ENCODE assay signal across 28 cellular contexts in genomic region chr18:14767474-14767873, GRCh38. TPM values are rescaled to one million over a fixed set of nuclear protein-coding genes. Genes with fewer than 3 reads are reported as not detected.
DNase-seq lines count a peak whose midpoint lies in the region; ATAC-seq, FAIRE-seq and TF ChIP-seq lines count a peak whose summit lies in the region.
"Had no signal": no experiment of that assay in that cellular context is flagged by ENCODE, and none has a peak within 500 bp of the region (broad histone marks: within the 10 kb centered on the region; RNA-seq: fewer than 3 reads in every experiment).

No MANE protein-coding gene starts in this region.

- ATAC-seq in natural killer cell, result no peak
- ATAC-seq: HCT116; pancreas; right cardiac atrium; stimulated activated naive B cell treated with anti-CD40 and anti-IgM and Interleukin-4, amounts not matched to agents 10 μg/mL and 1 μg/mL and 100 μg/mL, for 72 hours had no signal

- peak; percentile 18 for DNase-seq in Caki2 (ENCODE audit: low read depth)
- no peak for DNase-seq in HTR-8/SVneo (ENCODE audit: insufficient read length, low spot score)
- no peak for DNase-seq in activated naive CD8-positive, alpha-beta T cell treated with anti-CD3 and anti-CD28 coated beads for 36 hours
- peak; percentile 16 for DNase-seq in myocyte (ENCODE audit: low read depth)
- no peak for DNase-seq in retina
- no peak for DNase-seq in H4 (ENCODE audit: low spot score)
- no peak for DNase-seq in natural killer cell
- DNase-seq: activated CD4-positive, alpha-beta T cell treated with anti-CD3 and anti-CD28 coated beads, Interleukin-2, amount 10 ng/mL, durations not matched to agents 24 days and 14 days; activated effector memory CD4-positive, alpha-beta T cell treated with Interleukin-2 at 50 U/mL for 16 hours; effector CD8-positive, alpha-beta T cell; erythroblast; hippocampal formation; left ventricle myocardium inferior; NCI-H524 treated with DMSO at 0.1 percent for 48 hours; nephron progenitor cell; pancreas; right cardiac atrium; RPMI8226; spleen; stimulated activated CD4-positive, alpha-beta T cell treated with anti-CD3 and anti-CD28 coated beads, Interleukin-4, amount 100 ng/mL, for 1 hour; stimulated activated naive B cell treated with anti-CD40 and anti-IgM and Interleukin-4, amounts not matched to agents 10 μg/mL and 1 μg/mL and 100 μg/mL, for 72 hours; T-helper 2 cell; thyroid gland had no signal

- H3K4me3 Mint-ChIP-seq in activated naive CD8-positive, alpha-beta T cell treated with anti-CD3 and anti-CD28 coated beads for 36 hours, result no peak overlapping the region
- H3K4me3 Mint-ChIP-seq in natural killer cell, result no peak overlapping the region
- H3K4me3 Mint-ChIP-seq: activated CD4-positive, alpha-beta T cell treated with anti-CD3 and anti-CD28 coated beads, Interleukin-2, amount 10 ng/mL, durations not matched to agents 24 days and 14 days; brain; nephron progenitor cell; stimulated activated naive B cell treated with anti-CD40 and anti-IgM and Interleukin-4, amounts not matched to agents 10 μg/mL and 1 μg/mL and 100 μg/mL, for 72 hours had no signal

- peaks cover 9% of the 10 kb centered on the region for H3K4me1 Mint-ChIP-seq in activated naive CD8-positive, alpha-beta T cell treated with anti-CD3 and anti-CD28 coated beads for 36 hours
- H3K4me1 Mint-ChIP-seq in natural killer cell, result no peaks in the 10 kb centered on the region
- H3K4me1 Mint-ChIP-seq: activated CD4-positive, alpha-beta T cell treated with anti-CD3 and anti-CD28 coated beads, Interleukin-2, amount 10 ng/mL, durations not matched to agents 24 days and 14 days; brain; nephron progenitor cell; stimulated activated naive B cell treated with anti-CD40 and anti-IgM and Interleukin-4, amounts not matched to agents 10 μg/mL and 1 μg/mL and 100 μg/mL, for 72 hours had no signal

- peak; percentile 73 for FAIRE-seq in HTR-8/SVneo (lab: Jason Lieb, UNC)
- FAIRE-seq: D721Med, frontal cortex, GM12891, pancreas had no signal

- intact Hi-C loops in natural killer cell (cut with micrococcal nuclease), result no loop called here

- no peaks in the 10 kb centered on the region for H3K9me3 Mint-ChIP-seq in activated naive CD8-positive, alpha-beta T cell treated with anti-CD3 and anti-CD28 coated beads for 36 hours
- peaks cover 0 to 2% of the 10 kb centered on the region in 2 donors for H3K9me3 Mint-ChIP-seq in natural killer cell
- H3K9me3 Mint-ChIP-seq: activated CD4-positive, alpha-beta T cell treated with anti-CD3 and anti-CD28 coated beads, Interleukin-2, amount 10 ng/mL, durations not matched to agents 24 days and 14 days; stimulated activated naive B cell treated with anti-CD40 and anti-IgM and Interleukin-4, amounts not matched to agents 10 μg/mL and 1 μg/mL and 100 μg/mL, for 72 hours had no signal

- H3K36me3 Mint-ChIP-seq in activated naive CD8-positive, alpha-beta T cell treated with anti-CD3 and anti-CD28 coated beads for 36 hours, result no peaks in the 10 kb centered on the region
- no peaks in the 10 kb centered on the region for H3K36me3 Mint-ChIP-seq in natural killer cell
- H3K36me3 Mint-ChIP-seq: brain; stimulated activated naive B cell treated with anti-CD40 and anti-IgM and Interleukin-4, amounts not matched to agents 10 μg/mL and 1 μg/mL and 100 μg/mL, for 72 hours had no signal

- no peak for TF ChIP-seq CTCF in natural killer cell (IDR thresholded peaks at IDR 0.05)

- in situ Hi-C loops in Caki2 (cut with HindIII; ENCODE audit: low pct_unique_long_range_greater_than_20kb, low sequenced_read_pairs), result no loop called here

- no peaks in the 10 kb centered on the region for H3K27me3 Mint-ChIP-seq in activated naive CD8-positive, alpha-beta T cell treated with anti-CD3 and anti-CD28 coated beads for 36 hours
- no peaks in the 10 kb centered on the region for H3K27me3 Mint-ChIP-seq in natural killer cell (ENCODE audit: low read depth in 2 of 2)
- H3K27me3 Mint-ChIP-seq: activated CD4-positive, alpha-beta T cell treated with anti-CD3 and anti-CD28 coated beads, Interleukin-2, amount 10 ng/mL, durations not matched to agents 24 days and 14 days; brain; stimulated activated naive B cell treated with anti-CD40 and anti-IgM and Interleukin-4, amounts not matched to agents 10 μg/mL and 1 μg/mL and 100 μg/mL, for 72 hours had no signal

- peak overlapping the region; percentile 18 for H3K27ac Mint-ChIP-seq in activated naive CD8-positive, alpha-beta T cell treated with anti-CD3 and anti-CD28 coated beads for 36 hours
- no peak overlapping the region for H3K27ac Mint-ChIP-seq in natural killer cell
- H3K27ac Mint-ChIP-seq: activated CD4-positive, alpha-beta T cell treated with anti-CD3 and anti-CD28 coated beads, Interleukin-2, amount 10 ng/mL, durations not matched to agents 24 days and 14 days; brain; nephron progenitor cell; stimulated activated naive B cell treated with anti-CD40 and anti-IgM and Interleukin-4, amounts not matched to agents 10 μg/mL and 1 μg/mL and 100 μg/mL, for 72 hours had no signal

RNA-seq across cellular contexts. Expression of gene ANKRD30B, which starts 19.5 kb away (rescaled TPM):
- not detected in 2 replicates for total RNA-seq in Caki2 (2014; rRNA removed; shearing (Covaris generic); ENCODE audit: low replicate concordance)
- total RNA-seq in activated naive CD8-positive, alpha-beta T cell treated with anti-CD3 and anti-CD28 coated beads for 36 hours, result not detected
- total RNA-seq in myocyte (0.88 and 1.6 TPM in 2 replicates), natural killer cell (not detected)
- 2.5 TPM for polyA plus RNA-seq in myocyte (2012)
- 0.08 and 0.33 TPM in 2 replicates for total RNA-seq in H4 (2014; rRNA removed; shearing (Covaris generic))
- total RNA-seq: activated CD4-positive, alpha-beta T cell treated with anti-CD3 and anti-CD28 coated beads, Interleukin-2, amount 10 ng/mL, durations not matched to agents 24 days and 14 days; left ventricle myocardium inferior; right cardiac atrium had no signal
- polyA plus RNA-seq: right cardiac atrium had no signal

Comparison
In these comparisons a context has a peak if more than half of its experiments do, and no peak if none do; other contexts are left out.
1. DNase-seq: peak in Caki2 (single experiment) and myocyte (single experiment); none in HTR-8/SVneo (single experiment), activated naive CD8-positive, alpha-beta T cell treated with anti-CD3 and anti-CD28 coated beads for 36 hours (single experiment), retina (single experiment), H4 (single experiment) and natural killer cell (single experiment).